In genomic region chr19:55663846-55664536, GRCh38 we compare ENCODE assay signal across 3 cellular contexts.
TF ChIP-seq lines count a peak whose summit lies in the region.

No MANE protein-coding gene starts in this region.

TF ChIP-seq in GM12891, 5 proteins besides CTCF, POLR2A, EP300 and RAD21:
- TF ChIP-seq POU2F2 (IDR thresholded peaks at IDR 0.05; ENCODE audit: low read depth, low read length), result no peak
- no peak for TF ChIP-seq PAX5 (IDR thresholded peaks at IDR 0.05; ENCODE audit: insufficient read depth, low read length, severe bottlenecking)
- TF ChIP-seq POLR2AphosphoS5 (IDR thresholded peaks at IDR 0.05; ENCODE audit: low read depth, low read length), result no peak
- TF ChIP-seq SPI1 (IDR thresholded peaks at IDR 0.05; ENCODE audit: low read depth, low read length), result no peak
- TF ChIP-seq TAF1 (IDR thresholded peaks at IDR 0.05; ENCODE audit: low read depth, low read length), result no peak

TF ChIP-seq in K562, 482 proteins besides CTCF, POLR2A, EP300 and RAD21:
- TF ChIP-seq ZNF174 (CRISPR knock-in tag; IDR thresholded peaks at IDR 0.05), result no peak
- TF ChIP-seq GABPB1 (CRISPR knock-in tag; IDR thresholded peaks at IDR 0.05), result no peak
- TF ChIP-seq HLTF (IDR thresholded peaks at IDR 0.05), result no peak
- peak; percentile 53 for TF ChIP-seq POLR2G (IDR thresholded peaks at IDR 0.05; ENCODE audit: low read depth, low read length)
- TF ChIP-seq RBFOX2 (IDR thresholded peaks at IDR 0.05; ENCODE audit: low read depth, low read length), result peak; percentile 59
- TF ChIP-seq GABPB2 (CRISPR knock-in tag; conservative IDR thresholded peaks at IDR 0.05), result no peak

TF ChIP-seq in HEK293T, 16 proteins besides CTCF, POLR2A, EP300 and RAD21:
- no peak for TF ChIP-seq ELF4 (IDR thresholded peaks at IDR 0.05)
- TF ChIP-seq HDGF (IDR thresholded peaks at IDR 0.05; ENCODE audit: borderline replicate concordance), result no peak
- TF ChIP-seq SP1 (IDR thresholded peaks at IDR 0.05), result no peak
- no peak for TF ChIP-seq FOXA1 (IDR thresholded peaks at IDR 0.05)
- TF ChIP-seq FOXM1 (IDR thresholded peaks at IDR 0.05; ENCODE audit: borderline replicate concordance), result no peak
- TF ChIP-seq FOXK2 (IDR thresholded peaks at IDR 0.05), result no peak
- no peak for TF ChIP-seq SUZ12 (IDR thresholded peaks at IDR 0.05)
- TF ChIP-seq L3MBTL2 (conservative IDR thresholded peaks at IDR 0.05), result no peak
- TF ChIP-seq LEF1 (IDR thresholded peaks at IDR 0.05; ENCODE audit: borderline replicate concordance), result no peak
- no peak for TF ChIP-seq ZNF384 (IDR thresholded peaks at IDR 0.05)
- no peak for TF ChIP-seq PKNOX1 (IDR thresholded peaks at IDR 0.05)
- TF ChIP-seq TARDBP (IDR thresholded peaks at IDR 0.05), result no peak
- no peak for TF ChIP-seq NFRKB (IDR thresholded peaks at IDR 0.05)
- no peak for TF ChIP-seq CTBP1 (IDR thresholded peaks at IDR 0.05; ENCODE audit: borderline replicate concordance)
- no peak for TF ChIP-seq ARNT (IDR thresholded peaks at IDR 0.05)
- no peak for TF ChIP-seq BHLHE40 (IDR thresholded peaks at IDR 0.05; ENCODE audit: borderline replicate concordance)
